In genomic region chr4:3613980-3614730, GRCh38 we compare ENCODE assay signal across 14 cellular contexts.
DNase-seq lines count a peak whose midpoint lies in the region; ATAC-seq, FAIRE-seq and TF ChIP-seq lines count a peak whose summit lies in the region.
"Had no signal": no experiment of that assay in that cellular context is flagged by ENCODE, and none has a peak within 500 bp of the region (broad histone marks: within the 10 kb centered on the region; RNA-seq: fewer than 3 reads in every experiment).

No MANE protein-coding gene starts in this region.

- H3K9ac ChIP-seq in adipocyte (ENCODE audit: low read length) = no peak overlapping the region

- H3K36me3 ChIP-seq in adipocyte (ENCODE audit: control insufficient read depth, insufficient read depth, low read length, severe bottlenecking) (no peaks in the 10 kb centered on the region), left lung (no peaks in the 10 kb centered on the region)
- H3K36me3 ChIP-seq: Peyer's patch, right lobe of liver, tibial artery had no signal

- TF ChIP-seq POLR2A in GM18505 (IDR thresholded peaks at IDR 0.05; ENCODE audit: borderline replicate concordance, extremely low read depth, insufficient read depth, insufficient read length) = no peak

- intact Hi-C loops in left lung (cut with DNase I) = no loop called here

- H3K9me3 ChIP-seq in adipocyte (ENCODE audit: control insufficient read depth, low read length) (peaks cover 9% of the 10 kb centered on the region), left lung (no peaks in the 10 kb centered on the region)
- H3K9me3 ChIP-seq: Peyer's patch, right lobe of liver, tibial artery had no signal

- H3K4me3 ChIP-seq in adipocyte (ENCODE audit: low read length) = no peak overlapping the region
- H3K4me3 ChIP-seq in left lung = no peak overlapping the region
- H3K4me3 ChIP-seq: Peyer's patch, right lobe of liver, tibial artery had no signal

- DNase-seq in AG08395 (ENCODE audit: low spot score) (peak; percentile 21), HTR-8/SVneo (ENCODE audit: insufficient read length, low spot score) (peak; percentile 57), adipocyte (ENCODE audit: low read depth) (peak; percentile 20), left lung (peak in 1 of 2 donors; percentile 69)
- DNase-seq in activated CD4-positive, alpha-beta T cell treated with anti-CD3 and anti-CD28 coated beads for 48 hours = no peak
- DNase-seq: hippocampal formation, NCI-H187 treated with DMSO at 0.1 percent for 48 hours had no signal

- H3K4me1 ChIP-seq in adipocyte (ENCODE audit: control insufficient read depth, insufficient read depth, low read length) = peaks cover 5% of the 10 kb centered on the region
- no peaks in the 10 kb centered on the region for H3K4me1 ChIP-seq in left lung
- H3K4me1 ChIP-seq: Peyer's patch, right lobe of liver had no signal

- peak; percentile 34 for ATAC-seq in left lung
- no peak for ATAC-seq in GM18505 (IDR thresholded peaks at IDR 0.05; ENCODE audit: unreplicated experiment)
- no peak for ATAC-seq in HG02885 (IDR thresholded peaks at IDR 0.05; ENCODE audit: poor library complexity, unreplicated experiment)
- ATAC-seq in GM19023 (IDR thresholded peaks at IDR 0.05; ENCODE audit: unreplicated experiment) = no peak

- no peak for TF ChIP-seq CTCF in left lung (IDR thresholded peaks at IDR 0.05)

- H3K27ac ChIP-seq in left lung = no peak overlapping the region
- H3K27ac ChIP-seq: Peyer's patch, right lobe of liver, tibial artery had no signal

- peak; percentile 72 for FAIRE-seq in HTR-8/SVneo (lab: Jason Lieb, UNC)
- FAIRE-seq: endometrium had no signal

- H3K27me3 ChIP-seq in adipocyte (replicated peaks; ENCODE audit: control insufficient read depth, insufficient read depth, low read length) (peaks cover 16% of the 10 kb centered on the region), left lung (peaks cover 2 to 21% of the 10 kb centered on the region in 2 donors)
- H3K27me3 ChIP-seq: Peyer's patch, right lobe of liver, tibial artery had no signal
